ENCODE assay signal across 1 cellular context in genomic region chr10:125048101-125048864, GRCh38.
A peak's percentile ranks its signal among the peaks of the same experiment; 100 is the strongest.
TF ChIP-seq lines count a peak whose summit lies in the region.

No MANE protein-coding gene starts in this region.

TF ChIP-seq in HepG2, 621 proteins besides CTCF, POLR2A, EP300 and RAD21 (continued from another document):
- no peak for TF ChIP-seq ZNF512B (CRISPR knock-in tag; IDR thresholded peaks at IDR 0.05; ENCODE audit: borderline replicate concordance)
- no peak for TF ChIP-seq PBX2 (CRISPR knock-in tag; IDR thresholded peaks at IDR 0.05)
- no peak for TF ChIP-seq E2F5 (CRISPR knock-in tag; conservative IDR thresholded peaks at IDR 0.05)
- TF ChIP-seq PTBP1 (IDR thresholded peaks at IDR 0.05; ENCODE audit: low read depth, low read length, poor library complexity, severe bottlenecking), result no peak
- no peak for TF ChIP-seq PREB (CRISPR knock-in tag; IDR thresholded peaks at IDR 0.05)
- no peak for TF ChIP-seq GATAD1 (CRISPR knock-in tag; IDR thresholded peaks at IDR 0.05)
- no peak for TF ChIP-seq ZFP1 (CRISPR knock-in tag; IDR thresholded peaks at IDR 0.05)
- no peak for TF ChIP-seq ZNF556 (CRISPR knock-in tag; IDR thresholded peaks at IDR 0.05; ENCODE audit: borderline replicate concordance)
- TF ChIP-seq PITX1 (CRISPR knock-in tag; IDR thresholded peaks at IDR 0.05), result no peak
- TF ChIP-seq ZFY (CRISPR knock-in tag; IDR thresholded peaks at IDR 0.05), result peak; percentile 30; the same call in 1 of the 2 replicates
- TF ChIP-seq THYN1 (CRISPR knock-in tag; IDR thresholded peaks at IDR 0.05; ENCODE audit: borderline replicate concordance, low read depth), result no peak
- no peak for TF ChIP-seq ZBTB4 (CRISPR knock-in tag; IDR thresholded peaks at IDR 0.05; ENCODE audit: borderline replicate concordance)
- TF ChIP-seq SUZ12 (IDR thresholded peaks at IDR 0.05; ENCODE audit: low read depth, low read length), result no peak
